14 cellular contexts compared by ENCODE assay signal in genomic region chr12:96244826-96245225, GRCh38.
"Had no signal": no experiment of that assay in that cellular context is flagged by ENCODE, and none has a peak within 500 bp of the region (broad histone marks: within the 10 kb centered on the region; RNA-seq: fewer than 3 reads in every experiment).

No MANE protein-coding gene starts in this region.

- H3K27me3 ChIP-seq: left lung, tibial nerve had no signal

- H3K36me3 Mint-ChIP-seq: natural killer cell had no signal

- DNase-seq: activated CD4-positive, alpha-beta T cell treated with anti-CD3 and anti-CD28 coated beads, Interleukin-2, amount 50 U/mL, for 4 hours; activated naive CD4-positive, alpha-beta T cell treated with anti-CD3 and anti-CD28 coated beads for 36 hours; dermis blood vessel endothelial cell; islet precursor cell; left lung; natural killer cell; stimulated activated CD4-positive, alpha-beta T cell treated with anti-CD3 and anti-CD28 coated beads, Interleukin-2, amount 100 ng/mL, for 48 hours; stimulated activated naive CD4-positive, alpha-beta T cell; substantia nigra had no signal

- H3K9me3 Mint-ChIP-seq: activated naive CD4-positive, alpha-beta T cell treated with anti-CD3 and anti-CD28 coated beads for 36 hours; activated T-helper 1 cell treated with anti-CD3 and anti-CD28 coated beads, Interleukin-12 subunit alpha, Interleukin-12 subunit beta, Interleukin-2, Interleukin-4 antibody, amounts not matched to agents 30 ng/mL and 10 ng/mL and 1 ng/mL, durations not matched to agents 14 hours and 24 hours and 36 hours; memory B cell; natural killer cell had no signal

- H3K4me3 Mint-ChIP-seq: activated naive CD4-positive, alpha-beta T cell treated with anti-CD3 and anti-CD28 coated beads for 36 hours; activated T-helper 1 cell treated with anti-CD3 and anti-CD28 coated beads, Interleukin-12 subunit alpha, Interleukin-12 subunit beta, Interleukin-2, Interleukin-4 antibody, amounts not matched to agents 30 ng/mL and 10 ng/mL and 1 ng/mL, durations not matched to agents 14 hours and 24 hours and 36 hours; memory B cell; natural killer cell had no signal

- H3K27ac Mint-ChIP-seq: activated naive CD4-positive, alpha-beta T cell treated with anti-CD3 and anti-CD28 coated beads for 36 hours; activated T-helper 1 cell treated with anti-CD3 and anti-CD28 coated beads, Interleukin-12 subunit alpha, Interleukin-12 subunit beta, Interleukin-2, Interleukin-4 antibody, amounts not matched to agents 30 ng/mL and 10 ng/mL and 1 ng/mL, durations not matched to agents 14 hours and 24 hours and 36 hours; memory B cell had no signal

- H3K9me3 ChIP-seq: left lung, tibial nerve had no signal

- H3K4me3 ChIP-seq: left lung, tibial nerve had no signal

- ATAC-seq: activated CD4-positive, CD25-positive, alpha-beta regulatory T cell treated with anti-CD3 and anti-CD28 coated beads, Interleukin-2, amount 50 U/mL, for 24 hours; esophagus mucosa; left lung; natural killer cell had no signal

- H3K27me3 Mint-ChIP-seq: memory B cell had no signal

- H3K27ac ChIP-seq: left lung, tibial nerve had no signal
